In the genomic region with DNA sequence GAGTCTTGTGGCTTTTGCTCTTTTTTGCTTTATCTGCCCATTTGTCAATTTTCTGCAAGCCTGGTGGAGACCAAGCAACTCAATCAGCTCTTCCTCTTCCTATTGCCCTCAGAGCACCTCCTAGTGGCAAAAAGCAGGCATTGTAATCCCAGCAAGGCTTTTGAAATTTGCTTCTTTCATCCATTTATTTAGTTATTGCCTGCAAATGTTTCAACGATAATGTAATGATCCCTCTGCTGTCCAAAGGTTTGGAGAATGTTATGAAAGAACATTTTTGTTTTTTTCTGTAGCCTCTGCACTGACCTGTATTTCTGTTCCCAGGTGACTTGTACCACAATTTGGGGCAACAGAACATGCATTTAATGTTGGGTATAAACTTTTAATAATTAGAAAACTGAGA, we compare ENCODE assay signal across 8 cellular contexts.
DNase-seq lines count a peak whose midpoint lies in the region; ATAC-seq and TF ChIP-seq lines count a peak whose summit lies in the region.

No MANE protein-coding gene starts in this region.

- DNase-seq in AG09319 (ENCODE audit: extremely low read depth, low read depth) (no peak), iris pigment epithelial cell (ENCODE audit: low read depth) (peak; percentile 57), middle frontal gyrus (ENCODE audit: extremely low spot score, low spot score) (no peak)

- TF ChIP-seq CTCF in AG09319 (IDR thresholded peaks at IDR 0.05; ENCODE audit: low read depth, low read length) = peak; percentile 63
- TF ChIP-seq CTCF in GM12801 (IDR thresholded peaks at IDR 0.05; ENCODE audit: extremely low read depth, insufficient read length) = peak; percentile 50
- TF ChIP-seq CTCF in VCaP (conservative IDR thresholded peaks at IDR 0.05) = peak; percentile 56

- peak; percentile 65 for ATAC-seq in HG03432 (IDR thresholded peaks at IDR 0.05; ENCODE audit: unreplicated experiment)
- no peak for ATAC-seq in GM18909 (IDR thresholded peaks at IDR 0.05; ENCODE audit: poor library complexity, unreplicated experiment)
- ATAC-seq in HG03565 (IDR thresholded peaks at IDR 0.05; ENCODE audit: unreplicated experiment) = no peak

- no peak overlapping the region for H3K27ac ChIP-seq in VCaP
